ENCODE assay signal across 8 cellular contexts in genomic region chr20:31709939-31710338, GRCh38. TPM values are rescaled to one million over a fixed set of nuclear protein-coding genes. Genes with fewer than 3 reads are reported as not detected.
DNase-seq lines count a peak whose midpoint lies in the region; ATAC-seq, FAIRE-seq and TF ChIP-seq lines count a peak whose summit lies in the region.

No MANE protein-coding gene starts in this region.

- peaks cover 92% of the 10 kb centered on the region for H3K4me1 Mint-ChIP-seq in stimulated activated naive CD8-positive, alpha-beta T cell treated with anti-CD3 and anti-CD28 coated beads, Interleukin-15, Interleukin-2, amounts not matched to agents 100 ng/mL and 50 ng/mL, for 24 hours (ENCODE audit: low read depth)
- peaks cover 98% of the 10 kb centered on the region for H3K4me1 Mint-ChIP-seq in stimulated activated naive CD8-positive, alpha-beta T cell treated with anti-CD3 and anti-CD28 coated beads, Interleukin-15, amount 100 ng/mL, for 72 hours
- peaks cover 67% of the 10 kb centered on the region for H3K4me1 Mint-ChIP-seq in activated T-helper 2 cell treated with anti-CD3 and anti-CD28 coated beads, Interferon-gamma antibody, Interleukin-2, Interleukin-4, amounts not matched to agents 10 μg/mL and 5 μg/mL and 100 μg/mL, durations not matched to agents 14 hours and 24 hours and 36 hours (ENCODE audit: low read depth)
- peaks cover 23 to 81% (median 76%) of the 10 kb centered on the region in 4 donors for H3K4me1 Mint-ChIP-seq in naive thymus-derived CD8-positive, alpha-beta T cell
- H3K4me1 Mint-ChIP-seq in CD14-positive monocyte, result peaks cover 43% of the 10 kb centered on the region

- H3K4me3 Mint-ChIP-seq in stimulated activated naive CD8-positive, alpha-beta T cell treated with anti-CD3 and anti-CD28 coated beads, Interleukin-15, Interleukin-2, amounts not matched to agents 100 ng/mL and 50 ng/mL, for 24 hours, result peak overlapping the region; percentile 44
- peak overlapping the region in 1 of 2 donors; percentile 28 for H3K4me3 Mint-ChIP-seq in stimulated activated naive CD8-positive, alpha-beta T cell treated with anti-CD3 and anti-CD28 coated beads, Interleukin-15, amount 100 ng/mL, for 72 hours
- H3K4me3 Mint-ChIP-seq in activated T-helper 2 cell treated with anti-CD3 and anti-CD28 coated beads, Interferon-gamma antibody, Interleukin-2, Interleukin-4, amounts not matched to agents 10 μg/mL and 5 μg/mL and 100 μg/mL, durations not matched to agents 14 hours and 24 hours and 36 hours (ENCODE audit: low read depth), result no peak overlapping the region
- H3K4me3 Mint-ChIP-seq in naive thymus-derived CD8-positive, alpha-beta T cell, result no peak overlapping the region
- no peak overlapping the region for H3K4me3 Mint-ChIP-seq in CD14-positive monocyte

- H3K36me3 Mint-ChIP-seq in stimulated activated naive CD8-positive, alpha-beta T cell treated with anti-CD3 and anti-CD28 coated beads, Interleukin-15, Interleukin-2, amounts not matched to agents 100 ng/mL and 50 ng/mL, for 24 hours (ENCODE audit: low read depth), result peaks cover 88% of the 10 kb centered on the region
- peaks cover 95% of the 10 kb centered on the region for H3K36me3 Mint-ChIP-seq in activated T-helper 2 cell treated with anti-CD3 and anti-CD28 coated beads, Interferon-gamma antibody, Interleukin-2, Interleukin-4, amounts not matched to agents 10 μg/mL and 5 μg/mL and 100 μg/mL, durations not matched to agents 14 hours and 24 hours and 36 hours (ENCODE audit: low read depth)
- peaks cover 0 to 54% (median 22%) of the 10 kb centered on the region in 3 donors for H3K36me3 Mint-ChIP-seq in naive thymus-derived CD8-positive, alpha-beta T cell
- H3K36me3 Mint-ChIP-seq in CD14-positive monocyte, result peaks cover 59 to 73% of the 10 kb centered on the region in 2 donors

- peak overlapping the region; percentile 59 for H3K27ac Mint-ChIP-seq in stimulated activated naive CD8-positive, alpha-beta T cell treated with anti-CD3 and anti-CD28 coated beads, Interleukin-15, Interleukin-2, amounts not matched to agents 100 ng/mL and 50 ng/mL, for 24 hours
- H3K27ac Mint-ChIP-seq in stimulated activated naive CD8-positive, alpha-beta T cell treated with anti-CD3 and anti-CD28 coated beads, Interleukin-15, amount 100 ng/mL, for 72 hours, result peak overlapping the region in 1 of 2 donors; percentile 8
- H3K27ac Mint-ChIP-seq in activated T-helper 2 cell treated with anti-CD3 and anti-CD28 coated beads, Interferon-gamma antibody, Interleukin-2, Interleukin-4, amounts not matched to agents 10 μg/mL and 5 μg/mL and 100 μg/mL, durations not matched to agents 14 hours and 24 hours and 36 hours, result peak overlapping the region; percentile 3
- peak overlapping the region in 8 of 10 donors; percentile 6 to 73 (median 47) for H3K27ac Mint-ChIP-seq in naive thymus-derived CD8-positive, alpha-beta T cell
- peak overlapping the region in 1 of 7 donors; percentile 52 for H3K27ac Mint-ChIP-seq in CD14-positive monocyte

- no peak for TF ChIP-seq CTCF in CD14-positive monocyte (IDR thresholded peaks at IDR 0.05)

- ATAC-seq in stimulated activated naive CD8-positive, alpha-beta T cell treated with anti-CD3 and anti-CD28 coated beads, Interleukin-15, amount 100 ng/mL, for 72 hours, result no peak
- ATAC-seq in naive thymus-derived CD8-positive, alpha-beta T cell, result no peak
- ATAC-seq in HG03139 (IDR thresholded peaks at IDR 0.05; ENCODE audit: unreplicated experiment), result no peak

- FAIRE-seq in GM19239 (lab: Jason Lieb, UNC), result no peak

- POLR2A ChIA-PET in naive thymus-derived CD8-positive, alpha-beta T cell (lab: Charles Lee), result interaction anchor here (0.6 to 3.4 kb wide), 5 partner anchors 12 to 45 kb away, joined by 3 to 7 read pairs (median 4); partner anchors contain the start of gene BCL2L1

- no peaks in the 10 kb centered on the region for H3K27me3 Mint-ChIP-seq in stimulated activated naive CD8-positive, alpha-beta T cell treated with anti-CD3 and anti-CD28 coated beads, Interleukin-15, Interleukin-2, amounts not matched to agents 100 ng/mL and 50 ng/mL, for 24 hours
- no peaks in the 10 kb centered on the region for H3K27me3 Mint-ChIP-seq in stimulated activated naive CD8-positive, alpha-beta T cell treated with anti-CD3 and anti-CD28 coated beads, Interleukin-15, amount 100 ng/mL, for 72 hours
- no peaks in the 10 kb centered on the region for H3K27me3 Mint-ChIP-seq in activated T-helper 2 cell treated with anti-CD3 and anti-CD28 coated beads, Interferon-gamma antibody, Interleukin-2, Interleukin-4, amounts not matched to agents 10 μg/mL and 5 μg/mL and 100 μg/mL, durations not matched to agents 14 hours and 24 hours and 36 hours (ENCODE audit: low read depth)
- no peaks in the 10 kb centered on the region for H3K27me3 Mint-ChIP-seq in naive thymus-derived CD8-positive, alpha-beta T cell
- H3K27me3 Mint-ChIP-seq in CD14-positive monocyte (ENCODE audit: low read depth in 3 of 3), result peaks cover 0 to 2% (median 2%) of the 10 kb centered on the region in 3 donors

- intact Hi-C loops in activated T-helper 2 cell treated with anti-CD3 and anti-CD28 coated beads, Interferon-gamma antibody, Interleukin-2, Interleukin-4, amounts not matched to agents 10 μg/mL and 5 μg/mL and 100 μg/mL, durations not matched to agents 14 hours and 24 hours and 36 hours (cut with micrococcal nuclease), result no loop called here
- intact Hi-C loops in CD14-positive monocyte (cut with micrococcal nuclease), result loop anchor here in 1 of 2 donors (10.0 kb wide), 1 partner anchor 185 kb away; no protein-coding TSS in a partner anchor

- no peaks in the 10 kb centered on the region for H3K9me3 Mint-ChIP-seq in stimulated activated naive CD8-positive, alpha-beta T cell treated with anti-CD3 and anti-CD28 coated beads, Interleukin-15, Interleukin-2, amounts not matched to agents 100 ng/mL and 50 ng/mL, for 24 hours
- no peaks in the 10 kb centered on the region for H3K9me3 Mint-ChIP-seq in stimulated activated naive CD8-positive, alpha-beta T cell treated with anti-CD3 and anti-CD28 coated beads, Interleukin-15, amount 100 ng/mL, for 72 hours
- H3K9me3 Mint-ChIP-seq in activated T-helper 2 cell treated with anti-CD3 and anti-CD28 coated beads, Interferon-gamma antibody, Interleukin-2, Interleukin-4, amounts not matched to agents 10 μg/mL and 5 μg/mL and 100 μg/mL, durations not matched to agents 14 hours and 24 hours and 36 hours, result no peaks in the 10 kb centered on the region
- no peaks in the 10 kb centered on the region for H3K9me3 Mint-ChIP-seq in naive thymus-derived CD8-positive, alpha-beta T cell
- H3K9me3 Mint-ChIP-seq in CD14-positive monocyte, result no peaks in the 10 kb centered on the region

- DNase-seq in stimulated activated naive CD8-positive, alpha-beta T cell treated with anti-CD3 and anti-CD28 coated beads, Interleukin-15, amount 100 ng/mL, for 72 hours, result no peak
- DNase-seq in activated T-helper 2 cell treated with anti-CD3 and anti-CD28 coated beads, Interferon-gamma antibody, Interleukin-2, Interleukin-4, amounts not matched to agents 10 μg/mL and 5 μg/mL and 100 μg/mL, durations not matched to agents 14 hours and 24 hours and 36 hours (ENCODE audit: low spot score), result no peak
- no peak for DNase-seq in naive thymus-derived CD8-positive, alpha-beta T cell
- DNase-seq in GM19238 (ENCODE audit: insufficient read length, low spot score) (no peak), CD14-positive monocyte (ENCODE audit: low spot score) (no peak), GM19239 (ENCODE audit: insufficient read length, low spot score) (no peak)

RNA-seq across cellular contexts. Expression of gene BCL2L1, which starts 12.7 kb away (rescaled TPM):
- 313 and 326 TPM in 2 replicates for total RNA-seq in activated T-helper 2 cell treated with anti-CD3 and anti-CD28 coated beads, Interferon-gamma antibody, Interleukin-2, Interleukin-4, amounts not matched to agents 10 μg/mL and 5 μg/mL and 100 μg/mL, durations not matched to agents 14 hours and 24 hours and 36 hours
- 10 to 100 TPM; 14.8 to 17.7 TPM for total RNA-seq in naive thymus-derived CD8-positive, alpha-beta T cell
- 10 to 100 TPM in 1 of 3 donors, 1 to 10 TPM in 2; 8.0 to 15.4 (median 8.2) TPM for polyA plus RNA-seq in naive thymus-derived CD8-positive, alpha-beta T cell
- 10 to 100 TPM; 12.4 to 14.3 TPM for polyA plus RNA-seq in CD14-positive monocyte

RNA-seq across cellular contexts. Expression of gene TPX2, which starts 29.2 kb away (rescaled TPM):
- 82.8 and 83.0 TPM in 2 replicates for total RNA-seq in activated T-helper 2 cell treated with anti-CD3 and anti-CD28 coated beads, Interferon-gamma antibody, Interleukin-2, Interleukin-4, amounts not matched to agents 10 μg/mL and 5 μg/mL and 100 μg/mL, durations not matched to agents 14 hours and 24 hours and 36 hours
- under 1 TPM; 0.16 to 0.22 TPM for total RNA-seq in naive thymus-derived CD8-positive, alpha-beta T cell
- polyA plus RNA-seq in naive thymus-derived CD8-positive, alpha-beta T cell, result under 1 TPM in 2 of 3 donors, not detected in 1; 0.30 to 0.50 TPM
- under 1 TPM in 1 of 2 donors, not detected in 1; 0.06 TPM for polyA plus RNA-seq in CD14-positive monocyte

Comparison
In these comparisons a context has a peak if more than half of its experiments do, and no peak if none do; other contexts are left out.
1. RNA of gene BCL2L1, which starts 12.7 kb away (total RNA-seq): 313 to 326 TPM in activated T-helper 2 cell treated with anti-CD3 and anti-CD28 coated beads, Interferon-gamma antibody, Interleukin-2, Interleukin-4, amounts not matched to agents 10 μg/mL and 5 μg/mL and 100 μg/mL, durations not matched to agents 14 hours and 24 hours and 36 hours; 14.8 to 17.7 TPM in naive thymus-derived CD8-positive, alpha-beta T cell; every median in the first group is over 10 times any median in the second.
2. RNA of gene TPX2, which starts 29.2 kb away (total RNA-seq): 82.8 to 83.0 TPM in activated T-helper 2 cell treated with anti-CD3 and anti-CD28 coated beads, Interferon-gamma antibody, Interleukin-2, Interleukin-4, amounts not matched to agents 10 μg/mL and 5 μg/mL and 100 μg/mL, durations not matched to agents 14 hours and 24 hours and 36 hours; 0.16 to 0.22 TPM in naive thymus-derived CD8-positive, alpha-beta T cell; every median in the first group is over 10 times any median in the second.